ENCODE assay signal across 8 cellular contexts in genomic region chr10:131980757-131981428, GRCh38. TPM values are rescaled to one million over a fixed set of nuclear protein-coding genes. Genes with fewer than 3 reads are reported as not detected.
A peak's percentile ranks its signal among the peaks of the same experiment; 100 is the strongest.
DNase-seq lines count a peak whose midpoint lies in the region; ATAC-seq and TF ChIP-seq lines count a peak whose summit lies in the region.

No MANE protein-coding gene starts in this region.

- H4K20me1 ChIP-seq in PC-3 (ENCODE audit: low read length), result peaks cover 45% of the 10 kb centered on the region

- peaks cover 11 to 26% of the 10 kb centered on the region in 2 donors for H3K4me1 Mint-ChIP-seq in natural killer cell treated with Interleukin-12 subunit alpha and Interleukin-12 subunit beta and Interleukin-15 and Interleukin-18, amount 100 ng/mL, for 72 hours (ENCODE audit: low read depth in 2 of 2)

- H3K9me3 ChIP-seq in ES-I3 (ENCODE audit: control insufficient read depth, insufficient read depth, low read length) (no peaks in the 10 kb centered on the region; the same call in 1 of the 2 replicates), PC-3 (ENCODE audit: low read length) (no peaks in the 10 kb centered on the region)

- H3K27ac ChIP-seq in PC-3 (ENCODE audit: low read length), result no peak overlapping the region

- H3K4me3 ChIP-seq in PC-3 (ENCODE audit: low read length) (peak overlapping the region; percentile 92), epithelial cell of esophagus (ENCODE audit: low read length) (peak overlapping the region; percentile 80)

- no peaks in the 10 kb centered on the region for H3K27me3 ChIP-seq in PC-3 (ENCODE audit: low read length)

- H3K27me3 Mint-ChIP-seq in natural killer cell treated with Interleukin-12 subunit alpha and Interleukin-12 subunit beta and Interleukin-15 and Interleukin-18, amount 100 ng/mL, for 72 hours, result peaks cover 0 to 2% of the 10 kb centered on the region in 2 donors

- no peaks in the 10 kb centered on the region for H3K36me3 Mint-ChIP-seq in natural killer cell treated with Interleukin-12 subunit alpha and Interleukin-12 subunit beta and Interleukin-15 and Interleukin-18, amount 100 ng/mL, for 72 hours

- H3K9ac ChIP-seq in ES-I3 (ENCODE audit: low read depth, low read length) (peak overlapping the region; percentile 90), PC-3 (ENCODE audit: low read length) (peak overlapping the region; percentile 67)

- H3K4me2 ChIP-seq in PC-3 (ENCODE audit: low read length), result peak overlapping the region; percentile 85

- CTCF ChIA-PET in PC-3 (lab: Charles Lee), result no interaction called here

- H3K4me3 Mint-ChIP-seq in natural killer cell treated with Interleukin-12 subunit alpha and Interleukin-12 subunit beta and Interleukin-15 and Interleukin-18, amount 100 ng/mL, for 72 hours, result peak overlapping the region; percentile 85

- peaks cover 22% of the 10 kb centered on the region for H3K4me1 ChIP-seq in ES-I3 (ENCODE audit: insufficient read depth, low read length)
- H3K4me1 ChIP-seq in PC-3 (ENCODE audit: insufficient read depth, low read length), result peaks cover 34% of the 10 kb centered on the region

- H3K9me2 ChIP-seq in PC-3 (replicated peaks; ENCODE audit: low read length), result no peaks in the 10 kb centered on the region

- no peaks in the 10 kb centered on the region for H3K9me3 Mint-ChIP-seq in natural killer cell treated with Interleukin-12 subunit alpha and Interleukin-12 subunit beta and Interleukin-15 and Interleukin-18, amount 100 ng/mL, for 72 hours

- H3F3A ChIP-seq in PC-3 (ENCODE audit: low read length, unreplicated experiment), result no peaks in the 10 kb centered on the region

- H2AFZ ChIP-seq in PC-3 (ENCODE audit: low read length), result peak overlapping the region; percentile 32

- DNase-seq in PC-3 (no peak), epithelial cell of esophagus (ENCODE audit: low read depth) (no peak), dedifferentiated amniotic fluid mesenchymal stem cell (ENCODE audit: extremely low spot score) (no peak), SIG-M5 (lab: John Stamatoyannopoulos, UW) (no peak)
- no peak for DNase-seq in natural killer cell treated with Interleukin-12 subunit alpha and Interleukin-12 subunit beta and Interleukin-15 and Interleukin-18, amount 100 ng/mL, for 72 hours (ENCODE audit: low spot score)

- POLR2A ChIA-PET in PC-3 (lab: Charles Lee; ENCODE audit: unreplicated experiment), result interaction anchor here (0.6 to 1.1 kb wide), 3 partner anchors 33 to 164 kb away, joined by 3 to 6 read pairs (median 3); no protein-coding TSS in a partner anchor

- H3K27ac Mint-ChIP-seq in natural killer cell treated with Interleukin-12 subunit alpha and Interleukin-12 subunit beta and Interleukin-15 and Interleukin-18, amount 100 ng/mL, for 72 hours, result peak overlapping the region in 1 of 2 donors; percentile 69

- TF ChIP-seq CTCF in PC-3 (conservative IDR thresholded peaks at IDR 0.05; ENCODE audit: low read depth, low read length) (no peak), epithelial cell of esophagus (IDR thresholded peaks at IDR 0.05; ENCODE audit: insufficient read depth, low read depth, low read length, missing control alignments) (peak; percentile 25)

- ATAC-seq in PC-3 (no peak), GM19035 (IDR thresholded peaks at IDR 0.05; ENCODE audit: unreplicated experiment) (no peak), esophagus mucosa (no peak)
- no peak for ATAC-seq in natural killer cell treated with Interleukin-12 subunit alpha and Interleukin-12 subunit beta and Interleukin-15 and Interleukin-18, amount 100 ng/mL, for 72 hours

- intact Hi-C loops in PC-3 (cut with micrococcal nuclease), result loop anchor here (2.0 to 5.0 kb wide), 4 partner anchors 34 to 94 kb away; partner anchors contain the start of gene PPP2R2D

- H3K36me3 ChIP-seq in ES-I3 (ENCODE audit: insufficient read depth, low read length) (no peaks in the 10 kb centered on the region), PC-3 (ENCODE audit: low read depth, low read length) (peaks cover 7% of the 10 kb centered on the region)

- TSS peak; percentile 66 for BruUV-seq in PC-3 (replicated peaks; lab: Mats Ljungman, UMichigan)

- peaks cover 69% of the 10 kb centered on the region for H3K79me2 ChIP-seq in PC-3 (ENCODE audit: low read length)

RNA-seq across cellular contexts. Expression of gene BNIP3, which starts 0.8 kb away (rescaled TPM):
- 197 and 225 TPM in 2 replicates for total RNA-seq in PC-3 (2014; rRNA removed)
- total RNA-seq in natural killer cell treated with Interleukin-12 subunit alpha and Interleukin-12 subunit beta and Interleukin-15 and Interleukin-18, amount 100 ng/mL, for 72 hours, result 10 to 100 TPM; 20.5 to 82.2 TPM
- 30.0 TPM for total RNA-seq in esophagus mucosa
